21 cellular contexts compared by ENCODE assay signal in genomic region chr15:70653426-70653825, GRCh38.
DNase-seq lines count a peak whose midpoint lies in the region; ATAC-seq and TF ChIP-seq lines count a peak whose summit lies in the region.
"Had no signal": no experiment of that assay in that cellular context is flagged by ENCODE, and none has a peak within 500 bp of the region (broad histone marks: within the 10 kb centered on the region; RNA-seq: fewer than 3 reads in every experiment).

No MANE protein-coding gene starts in this region.

- no peaks in the 10 kb centered on the region for H3K27me3 Mint-ChIP-seq in activated T-cell treated with anti-CD3 and anti-CD28 coated beads, Interleukin-2, amount 50 U/mL, for 24 hours

- no peaks in the 10 kb centered on the region for H3K9me3 Mint-ChIP-seq in activated T-cell treated with anti-CD3 and anti-CD28 coated beads, Interleukin-2, amount 50 U/mL, for 24 hours
- H3K9me3 Mint-ChIP-seq: CD4-positive, CD25-positive, alpha-beta regulatory T cell; CD8-positive, alpha-beta T cell had no signal

- no peak for ATAC-seq in left cardiac atrium
- ATAC-seq: CD8-positive, alpha-beta T cell had no signal

- no peak overlapping the region for H3K27ac Mint-ChIP-seq in activated T-cell treated with anti-CD3 and anti-CD28 coated beads, Interleukin-2, amount 50 U/mL, for 24 hours
- H3K27ac Mint-ChIP-seq: B cell; CD4-positive, CD25-positive, alpha-beta regulatory T cell; CD8-positive, alpha-beta T cell had no signal

- H3K4me1 ChIP-seq in cardiac muscle cell (ENCODE audit: low read depth), result peaks cover 3% of the 10 kb centered on the region
- H3K4me1 ChIP-seq: BLaER1 had no signal

- H3K27me3 ChIP-seq in cardiac muscle cell, result no peaks in the 10 kb centered on the region
- H3K27me3 ChIP-seq: BLaER1 had no signal

- no peaks in the 10 kb centered on the region for H3K9me3 ChIP-seq in cardiac muscle cell (ENCODE audit: low read depth)
- H3K9me3 ChIP-seq: BLaER1, Caco-2 had no signal

- DNase-seq in cardiac muscle cell (ENCODE audit: low read depth in 1 of 2, low spot score in 1 of 2) (no peak), left cardiac atrium (no peak), HT-29 (ENCODE audit: low spot score) (peak; percentile 30), kidney tubule cell (ENCODE audit: low spot score) (peak; percentile 19), renal cortical epithelial cell (ENCODE audit: low read depth) (peak; percentile 76), SW480 (ENCODE audit: low spot score) (no peak)
- no peak for DNase-seq in activated T-cell treated with anti-CD3 and anti-CD28 coated beads, Interleukin-2, amount 50 U/mL, for 24 hours
- no peak for DNase-seq in activated CD8-positive, alpha-beta memory T cell treated with anti-CD3 and anti-CD28 coated beads, Interleukin-2, amount 50 U/mL, for 4 hours
- DNase-seq: Caco-2; CD4-positive, CD25-positive, alpha-beta regulatory T cell; CD8-positive, alpha-beta T cell; DMS53; DMS79 treated with DMSO at 0.1 percent for 48 hours; GF-D8; GM23248; H7; HCEC 1CT had no signal

- peaks cover 37% of the 10 kb centered on the region for H3K36me3 ChIP-seq in cardiac muscle cell
- H3K36me3 ChIP-seq: BLaER1 had no signal

- no peak overlapping the region for H3K4me3 ChIP-seq in cardiac muscle cell
- H3K4me3 ChIP-seq: BLaER1, GM23248 had no signal

- no peak for TF ChIP-seq CTCF in cardiac muscle cell (IDR thresholded peaks at IDR 0.05; ENCODE audit: low read depth, low read length)

- H3K4me1 Mint-ChIP-seq in activated T-cell treated with anti-CD3 and anti-CD28 coated beads, Interleukin-2, amount 50 U/mL, for 24 hours (ENCODE audit: low read depth), result no peaks in the 10 kb centered on the region
- H3K4me1 Mint-ChIP-seq: B cell had no signal

- H3K36me3 Mint-ChIP-seq in activated T-cell treated with anti-CD3 and anti-CD28 coated beads, Interleukin-2, amount 50 U/mL, for 24 hours (ENCODE audit: low read depth), result no peaks in the 10 kb centered on the region
- H3K36me3 Mint-ChIP-seq: CD4-positive, CD25-positive, alpha-beta regulatory T cell; CD8-positive, alpha-beta T cell had no signal

- intact Hi-C loops in left cardiac atrium (cut with DNase I), result no loop called here

- no peak overlapping the region for H3K4me3 Mint-ChIP-seq in activated T-cell treated with anti-CD3 and anti-CD28 coated beads, Interleukin-2, amount 50 U/mL, for 24 hours
- H3K4me3 Mint-ChIP-seq: B cell; CD4-positive, CD25-positive, alpha-beta regulatory T cell; CD8-positive, alpha-beta T cell had no signal

- peak overlapping the region; percentile 37 for H3K27ac ChIP-seq in cardiac muscle cell
- H3K27ac ChIP-seq: 22Rv1, BLaER1, C4-2B, GM23248 had no signal

Comparison
In these comparisons a context has a peak if more than half of its experiments do, and no peak if none do; other contexts are left out.
1. DNase-seq: peak in HT-29 (single experiment), kidney tubule cell (single experiment) and renal cortical epithelial cell (single experiment); none in cardiac muscle cell (0 of 2), left cardiac atrium (single experiment), activated T-cell treated with anti-CD3 and anti-CD28 coated beads, Interleukin-2, amount 50 U/mL, for 24 hours (single experiment), activated CD8-positive, alpha-beta memory T cell treated with anti-CD3 and anti-CD28 coated beads, Interleukin-2, amount 50 U/mL, for 4 hours (single experiment) and SW480 (single experiment).